2 cellular contexts compared by ENCODE assay signal in the genomic region with DNA sequence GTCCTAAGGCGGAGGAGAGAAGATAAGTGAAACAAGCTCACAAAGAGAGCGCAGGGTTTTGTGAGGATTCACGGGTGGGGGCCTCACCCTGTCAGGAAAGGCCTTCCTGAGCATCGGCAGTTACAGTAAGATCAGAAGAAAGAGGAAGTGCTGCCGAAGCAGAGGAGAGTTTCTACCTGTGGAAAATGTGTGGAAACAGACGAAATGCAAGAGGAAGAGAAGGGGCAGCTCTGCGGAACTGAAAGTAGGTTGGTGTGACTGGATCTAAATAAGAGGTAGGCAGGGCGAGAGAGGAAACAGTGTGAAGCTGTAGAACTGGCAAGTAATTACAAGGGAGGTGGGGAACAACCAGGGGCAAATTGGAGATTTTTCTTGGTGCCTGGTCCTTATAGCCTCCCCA.
TF ChIP-seq lines count a peak whose summit lies in the region.

No MANE protein-coding gene starts in this region.

TF ChIP-seq in GM12878, 131 proteins besides CTCF, POLR2A, EP300 and RAD21 (continued from another document and continues in another):
- TF ChIP-seq CUX1 (IDR thresholded peaks at IDR 0.05; ENCODE audit: insufficient replicate concordance, low read depth, low read length) = no peak
- TF ChIP-seq SMC3 (IDR thresholded peaks at IDR 0.05; ENCODE audit: borderline replicate concordance, low read length) = no peak
- peak; percentile 99 for TF ChIP-seq IKZF1 (conservative IDR thresholded peaks at IDR 0.05)
- no peak for TF ChIP-seq NR2F1 (conservative IDR thresholded peaks at IDR 0.05)
- TF ChIP-seq, protein P1, sequence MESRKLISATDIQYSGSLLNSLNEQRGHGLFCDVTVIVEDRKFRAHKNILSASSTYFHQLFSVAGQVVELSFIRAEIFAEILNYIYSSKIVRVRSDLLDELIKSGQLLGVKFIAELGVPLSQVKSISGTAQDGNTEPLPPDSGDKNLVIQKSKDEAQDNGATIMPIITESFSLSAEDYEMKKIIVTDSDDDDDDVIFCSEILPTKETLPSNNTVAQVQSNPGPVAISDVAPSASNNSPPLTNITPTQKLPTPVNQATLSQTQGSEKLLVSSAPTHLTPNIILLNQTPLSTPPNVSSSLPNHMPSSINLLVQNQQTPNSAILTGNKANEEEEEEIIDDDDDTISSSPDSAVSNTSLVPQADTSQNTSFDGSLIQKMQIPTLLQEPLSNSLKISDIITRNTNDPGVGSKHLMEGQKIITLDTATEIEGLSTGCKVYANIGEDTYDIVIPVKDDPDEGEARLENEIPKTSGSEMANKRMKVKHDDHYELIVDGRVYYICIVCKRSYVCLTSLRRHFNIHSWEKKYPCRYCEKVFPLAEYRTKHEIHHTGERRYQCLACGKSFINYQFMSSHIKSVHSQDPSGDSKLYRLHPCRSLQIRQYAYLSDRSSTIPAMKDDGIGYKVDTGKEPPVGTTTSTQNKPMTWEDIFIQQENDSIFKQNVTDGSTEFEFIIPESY (IDR thresholded peaks at IDR 0.05) = no peak
- TF ChIP-seq POU2F2 (IDR thresholded peaks at IDR 0.05; ENCODE audit: borderline replicate concordance, low read depth, low read length) = no peak
- TF ChIP-seq ZNF207 (IDR thresholded peaks at IDR 0.05; ENCODE audit: borderline replicate concordance) = no peak; the same call in 1 of the 2 replicates
- TF ChIP-seq SIN3A (IDR thresholded peaks at IDR 0.05; ENCODE audit: low read depth, low read length) = no peak
- TF ChIP-seq SMAD5 (IDR thresholded peaks at IDR 0.05; ENCODE audit: low read depth) = no peak
- TF ChIP-seq POLR2AphosphoS2 (IDR thresholded peaks at IDR 0.05; ENCODE audit: low read depth, low read length) = no peak
- TF ChIP-seq ZBTB40 (IDR thresholded peaks at IDR 0.05; ENCODE audit: borderline replicate concordance) = no peak
- no peak for TF ChIP-seq SREBF1 (IDR thresholded peaks at IDR 0.05; ENCODE audit: low read length)
- no peak for TF ChIP-seq BRCA1 (IDR thresholded peaks at IDR 0.05; ENCODE audit: low read depth, low read length)
- TF ChIP-seq PAX8 (IDR thresholded peaks at IDR 0.05) = no peak
- no peak for TF ChIP-seq FOXK2 (IDR thresholded peaks at IDR 0.05)
- no peak; the same call in 1 of the 2 replicates for TF ChIP-seq BMI1 (IDR thresholded peaks at IDR 0.05; ENCODE audit: borderline replicate concordance)
- TF ChIP-seq GABPA (IDR thresholded peaks at IDR 0.05; ENCODE audit: low read depth) = no peak
- TF ChIP-seq RCOR1 (conservative IDR thresholded peaks at IDR 0.05; ENCODE audit: low read depth, low read length) = no peak

TF ChIP-seq in GM23338, 12 proteins besides CTCF, POLR2A, EP300 and RAD21 (continued from another document):
- TF ChIP-seq, protein P2, sequence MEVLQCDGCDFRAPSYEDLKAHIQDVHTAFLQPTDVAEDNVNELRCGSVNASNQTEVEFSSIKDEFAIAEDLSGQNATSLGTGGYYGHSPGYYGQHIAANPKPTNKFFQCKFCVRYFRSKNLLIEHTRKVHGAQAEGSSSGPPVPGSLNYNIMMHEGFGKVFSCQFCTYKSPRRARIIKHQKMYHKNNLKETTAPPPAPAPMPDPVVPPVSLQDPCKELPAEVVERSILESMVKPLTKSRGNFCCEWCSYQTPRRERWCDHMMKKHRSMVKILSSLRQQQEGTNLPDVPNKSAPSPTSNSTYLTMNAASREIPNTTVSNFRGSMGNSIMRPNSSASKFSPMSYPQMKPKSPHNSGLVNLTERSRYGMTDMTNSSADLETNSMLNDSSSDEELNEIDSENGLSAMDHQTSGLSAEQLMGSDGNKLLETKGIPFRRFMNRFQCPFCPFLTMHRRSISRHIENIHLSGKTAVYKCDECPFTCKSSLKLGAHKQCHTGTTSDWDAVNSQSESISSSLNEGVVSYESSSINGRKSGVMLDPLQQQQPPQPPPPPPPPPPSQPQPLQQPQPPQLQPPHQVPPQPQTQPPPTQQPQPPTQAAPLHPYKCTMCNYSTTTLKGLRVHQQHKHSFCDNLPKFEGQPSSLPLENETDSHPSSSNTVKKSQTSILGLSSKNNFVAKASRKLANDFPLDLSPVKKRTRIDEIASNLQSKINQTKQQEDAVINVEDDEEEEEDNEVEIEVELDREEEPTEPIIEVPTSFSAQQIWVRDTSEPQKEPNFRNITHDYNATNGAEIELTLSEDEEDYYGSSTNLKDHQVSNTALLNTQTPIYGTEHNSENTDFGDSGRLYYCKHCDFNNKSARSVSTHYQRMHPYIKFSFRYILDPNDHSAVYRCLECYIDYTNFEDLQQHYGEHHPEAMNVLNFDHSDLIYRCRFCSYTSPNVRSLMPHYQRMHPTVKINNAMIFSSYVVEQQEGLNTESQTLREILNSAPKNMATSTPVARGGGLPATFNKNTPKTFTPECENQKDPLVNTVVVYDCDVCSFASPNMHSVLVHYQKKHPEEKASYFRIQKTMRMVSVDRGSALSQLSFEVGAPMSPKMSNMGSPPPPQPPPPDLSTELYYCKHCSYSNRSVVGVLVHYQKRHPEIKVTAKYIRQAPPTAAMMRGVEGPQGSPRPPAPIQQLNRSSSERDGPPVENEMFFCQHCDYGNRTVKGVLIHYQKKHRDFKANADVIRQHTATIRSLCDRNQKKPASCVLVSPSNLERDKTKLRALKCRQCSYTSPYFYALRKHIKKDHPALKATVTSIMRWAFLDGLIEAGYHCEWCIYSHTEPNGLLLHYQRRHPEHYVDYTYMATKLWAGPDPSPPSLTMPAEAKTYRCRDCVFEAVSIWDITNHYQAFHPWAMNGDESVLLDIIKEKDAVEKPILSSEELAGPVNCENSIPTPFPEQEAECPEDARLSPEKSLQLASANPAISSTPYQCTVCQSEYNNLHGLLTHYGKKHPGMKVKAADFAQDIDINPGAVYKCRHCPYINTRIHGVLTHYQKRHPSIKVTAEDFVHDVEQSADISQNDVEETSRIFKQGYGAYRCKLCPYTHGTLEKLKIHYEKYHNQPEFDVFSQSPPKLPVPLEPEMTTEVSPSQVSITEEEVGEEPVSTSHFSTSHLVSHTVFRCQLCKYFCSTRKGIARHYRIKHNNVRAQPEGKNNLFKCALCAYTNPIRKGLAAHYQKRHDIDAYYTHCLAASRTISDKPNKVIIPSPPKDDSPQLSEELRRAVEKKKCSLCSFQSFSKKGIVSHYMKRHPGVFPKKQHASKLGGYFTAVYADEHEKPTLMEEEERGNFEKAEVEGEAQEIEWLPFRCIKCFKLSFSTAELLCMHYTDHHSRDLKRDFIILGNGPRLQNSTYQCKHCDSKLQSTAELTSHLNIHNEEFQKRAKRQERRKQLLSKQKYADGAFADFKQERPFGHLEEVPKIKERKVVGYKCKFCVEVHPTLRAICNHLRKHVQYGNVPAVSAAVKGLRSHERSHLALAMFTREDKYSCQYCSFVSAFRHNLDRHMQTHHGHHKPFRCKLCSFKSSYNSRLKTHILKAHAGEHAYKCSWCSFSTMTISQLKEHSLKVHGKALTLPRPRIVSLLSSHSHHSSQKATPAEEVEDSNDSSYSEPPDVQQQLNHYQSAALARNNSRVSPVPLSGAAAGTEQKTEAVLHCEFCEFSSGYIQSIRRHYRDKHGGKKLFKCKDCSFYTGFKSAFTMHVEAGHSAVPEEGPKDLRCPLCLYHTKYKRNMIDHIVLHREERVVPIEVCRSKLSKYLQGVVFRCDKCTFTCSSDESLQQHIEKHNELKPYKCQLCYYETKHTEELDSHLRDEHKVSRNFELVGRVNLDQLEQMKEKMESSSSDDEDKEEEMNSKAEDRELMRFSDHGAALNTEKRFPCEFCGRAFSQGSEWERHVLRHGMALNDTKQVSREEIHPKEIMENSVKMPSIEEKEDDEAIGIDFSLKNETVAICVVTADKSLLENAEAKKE (CRISPR knock-in tag; IDR thresholded peaks at IDR 0.05) = no peak
- TF ChIP-seq POLR2AphosphoS5 (IDR thresholded peaks at IDR 0.05; ENCODE audit: low read depth) (no peak), ETS1 (IDR thresholded peaks at IDR 0.05) (no peak), JUNB (IDR thresholded peaks at IDR 0.05; ENCODE audit: unreplicated experiment) (no peak), NANOG (IDR thresholded peaks at IDR 0.05; ENCODE audit: borderline replicate concordance) (no peak), CREB1 (CRISPR knock-in tag; IDR thresholded peaks at IDR 0.05; ENCODE audit: low read depth) (no peak), REST (IDR thresholded peaks at IDR 0.05; ENCODE audit: unreplicated experiment) (no peak)
